ENCODE assay signal across 22 cellular contexts in the genomic region with DNA sequence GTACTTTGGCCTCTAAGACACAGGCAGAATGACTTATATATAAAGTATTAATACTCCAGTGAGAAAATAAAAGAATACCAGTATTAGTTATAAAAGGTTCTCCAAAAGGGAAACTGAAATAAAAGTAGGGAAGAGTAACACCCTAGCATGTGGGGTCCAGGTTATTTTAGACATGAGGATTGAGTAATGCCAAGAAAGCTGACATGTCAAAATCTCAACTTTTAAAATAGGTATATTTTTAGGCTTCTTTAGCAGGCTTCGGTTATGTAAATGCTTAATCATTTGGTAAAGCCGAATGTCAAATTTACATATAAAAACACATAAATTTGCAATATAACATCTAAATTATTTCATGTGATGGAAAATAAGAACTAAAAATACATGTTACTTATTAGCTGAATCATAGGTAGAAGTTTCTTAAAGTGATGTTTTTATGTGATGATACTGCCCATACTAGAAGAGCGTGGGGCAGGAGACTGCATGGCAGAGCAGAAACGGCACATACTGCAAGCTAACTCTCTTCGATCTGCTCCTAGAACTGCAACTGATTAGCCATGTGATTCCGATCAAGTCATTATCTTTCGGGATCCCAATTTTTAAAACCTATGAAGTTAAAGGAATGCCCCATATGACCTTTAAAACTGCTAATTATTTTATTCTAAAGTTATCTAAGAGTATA.
A peak's percentile ranks its signal among the peaks of the same experiment; 100 is the strongest.
DNase-seq lines count a peak whose midpoint lies in the region; ATAC-seq, FAIRE-seq and TF ChIP-seq lines count a peak whose summit lies in the region.
"Had no signal": no experiment of that assay in that cellular context is flagged by ENCODE, and none has a peak within 500 bp of the region (broad histone marks: within the 10 kb centered on the region; RNA-seq: fewer than 3 reads in every experiment).

No MANE protein-coding gene starts in this region.

- no peaks in the 10 kb centered on the region for H3K36me3 ChIP-seq in HepG2 (replicated peaks in 1 of 2; ENCODE audit: control insufficient read depth in 1 of 2, insufficient read depth in 2 of 2, low read length in 2 of 2)
- no peaks in the 10 kb centered on the region for H3K36me3 ChIP-seq in right lobe of liver
- H3K36me3 ChIP-seq in H1 (ENCODE audit: control insufficient read depth in 2 of 4, insufficient read depth in 4 of 4, low read length in 3 of 4), result no peaks in the 10 kb centered on the region
- H3K36me3 ChIP-seq in psoas muscle (ENCODE audit: insufficient read depth in 1 of 2, low read depth in 1 of 2), result no peaks in the 10 kb centered on the region
- H3K36me3 ChIP-seq in CD8-positive, alpha-beta memory T cell (ENCODE audit: insufficient read depth, low read length), result no peaks in the 10 kb centered on the region
- H3K36me3 ChIP-seq: BLaER1, ovary, stomach had no signal

- no peaks in the 10 kb centered on the region for H3K4me1 Mint-ChIP-seq in stimulated activated naive CD8-positive, alpha-beta T cell treated with anti-CD3 and anti-CD28 coated beads, Interleukin-15, amount 100 ng/mL, for 72 hours
- H3K4me1 Mint-ChIP-seq in activated T-cell treated with anti-CD3 and anti-CD28 coated beads, Interleukin-2, amount 50 U/mL, for 4 hours (ENCODE audit: low read depth), result no peaks in the 10 kb centered on the region
- no peaks in the 10 kb centered on the region for H3K4me1 Mint-ChIP-seq in CD8-positive, alpha-beta memory T cell
- H3K4me1 Mint-ChIP-seq: activated CD4-positive, alpha-beta T cell treated with anti-CD3 and anti-CD28 coated beads, Interleukin-2, amount 10 ng/mL, durations not matched to agents 24 days and 14 days; activated naive CD8-positive, alpha-beta T cell treated with anti-CD3 and anti-CD28 coated beads, Interleukin-2, amount 50 U/mL, for 24 hours; naive B cell had no signal

- no peak overlapping the region for H3K27ac Mint-ChIP-seq in stimulated activated naive CD8-positive, alpha-beta T cell treated with anti-CD3 and anti-CD28 coated beads, Interleukin-15, amount 100 ng/mL, for 72 hours
- no peak overlapping the region for H3K27ac Mint-ChIP-seq in CD8-positive, alpha-beta memory T cell
- H3K27ac Mint-ChIP-seq: activated CD4-positive, alpha-beta T cell treated with anti-CD3 and anti-CD28 coated beads, Interleukin-2, amount 10 ng/mL, durations not matched to agents 24 days and 14 days; activated naive CD8-positive, alpha-beta T cell treated with anti-CD3 and anti-CD28 coated beads, Interleukin-2, amount 50 U/mL, for 24 hours; T-helper 1 cell treated with Interleukin-12 subunit alpha and Interleukin-12 subunit beta and Interleukin-4 antibody, amounts not matched to agents 30 μg/mL and 1 μg/mL, for 36 hours had no signal

- no TSS peak for BruUV-seq in HepG2 (replicated peaks; lab: Mats Ljungman, UMichigan)

- H3K27ac ChIP-seq in HepG2 (ENCODE audit: extremely low read length, insufficient read depth, low read length) (no peak overlapping the region), right lobe of liver (no peak overlapping the region), H1 (ENCODE audit: low read depth, low read length) (no peak overlapping the region), psoas muscle (peak overlapping the region; percentile 78)
- H3K27ac ChIP-seq in CD8-positive, alpha-beta memory T cell (ENCODE audit: low read depth, low read length), result no peak overlapping the region
- H3K27ac ChIP-seq: BLaER1, ovary had no signal

- H3K4me2 ChIP-seq in HepG2 (ENCODE audit: low read depth, low read length) (no peak overlapping the region), H1 (ENCODE audit: insufficient read depth in 1 of 2, low read depth in 2 of 2, low read length in 2 of 2) (no peak overlapping the region; a peak in 1 of 4 replicates)
- H3K4me2 ChIP-seq: BLaER1 had no signal

- H2AK5ac ChIP-seq in H1 (ENCODE audit: low read depth, low read length), result peak overlapping the region; percentile 93; the same call in 1 of the 2 replicates

- H3K4me3 Mint-ChIP-seq in stimulated activated naive CD8-positive, alpha-beta T cell treated with anti-CD3 and anti-CD28 coated beads, Interleukin-15, amount 100 ng/mL, for 72 hours, result no peak overlapping the region
- no peak overlapping the region for H3K4me3 Mint-ChIP-seq in activated T-cell treated with anti-CD3 and anti-CD28 coated beads, Interleukin-2, amount 50 U/mL, for 4 hours
- H3K4me3 Mint-ChIP-seq in CD8-positive, alpha-beta memory T cell, result no peak overlapping the region
- H3K4me3 Mint-ChIP-seq: activated CD4-positive, alpha-beta T cell treated with anti-CD3 and anti-CD28 coated beads, Interleukin-2, amount 10 ng/mL, durations not matched to agents 24 days and 14 days; activated naive CD8-positive, alpha-beta T cell treated with anti-CD3 and anti-CD28 coated beads, Interleukin-2, amount 50 U/mL, for 24 hours; naive B cell; T-helper 1 cell treated with Interleukin-12 subunit alpha and Interleukin-12 subunit beta and Interleukin-4 antibody, amounts not matched to agents 30 μg/mL and 1 μg/mL, for 36 hours had no signal

- TF ChIP-seq CTCF in HepG2 (CRISPR knock-in tag; IDR thresholded peaks at IDR 0.05), result no peak
- no peak for TF ChIP-seq CTCF in right lobe of liver (IDR thresholded peaks at IDR 0.05)
- TF ChIP-seq CTCF in H1 (IDR thresholded peaks at IDR 0.05; ENCODE audit: control extremely low read depth in 1 of 3, insufficient read depth in 1 of 3, low read depth in 1 of 3, low read length in 3 of 3), result no peak
- TF ChIP-seq CTCF in psoas muscle (IDR thresholded peaks at IDR 0.05), result no peak

- no peak for TF ChIP-seq RAD21 in HepG2 (CRISPR knock-in tag; IDR thresholded peaks at IDR 0.05)
- TF ChIP-seq RAD21 in H1 (IDR thresholded peaks at IDR 0.05 in 1 of 2, conservative IDR thresholded peaks at IDR 0.05 in 1 of 2; ENCODE audit: low read depth in 2 of 2, low read length in 2 of 2), result no peak

- no peak overlapping the region for H3K14ac ChIP-seq in H1 (ENCODE audit: insufficient read length)

- CTCF ChIA-PET in HepG2 (lab: Yijun Ruan, JAX; ENCODE audit: low intra/inter-chr PET ratio, low total read pairs) (no interaction called here), H1 (lab: Charles Lee; ENCODE audit: partially characterized antibody) (interaction anchor here (0.7 to 1.3 kb wide), 3 partner anchors 59 to 72 kb away, joined by 3 to 6 read pairs (median 4); no protein-coding TSS in a partner anchor)
- CTCF ChIA-PET in CD8-positive, alpha-beta memory T cell (lab: Charles Lee), result no interaction called here

- POLR2A ChIA-PET in HepG2 (lab: Yijun Ruan, JAX), result no interaction called here
- POLR2A ChIA-PET in H1 (lab: Charles Lee; ENCODE audit: partially characterized antibody), result no interaction called here
- POLR2A ChIA-PET in CD8-positive, alpha-beta memory T cell (lab: Charles Lee), result no interaction called here

- H3K18ac ChIP-seq in H1 (ENCODE audit: extremely low read depth, low read length), result no peak overlapping the region

- no peak overlapping the region for H3K4me3 ChIP-seq in HepG2 (replicated peaks in 1 of 3; ENCODE audit: insufficient read depth in 1 of 3, low read depth in 2 of 3, low read length in 3 of 3)
- H3K4me3 ChIP-seq in right lobe of liver, result no peak overlapping the region
- H3K4me3 ChIP-seq in H1 (ENCODE audit: extremely low read depth in 1 of 4, insufficient read depth in 2 of 4, low read depth in 3 of 4, low read length in 4 of 4), result no peak overlapping the region
- H3K4me3 ChIP-seq in psoas muscle, result peak overlapping the region; percentile 20
- no peak overlapping the region for H3K4me3 ChIP-seq in CD8-positive, alpha-beta memory T cell (ENCODE audit: low read length)
- H3K4me3 ChIP-seq: BLaER1, ovary, skin epidermis, stomach had no signal

- DNase-seq in HepG2 (ENCODE audit: low spot score) (no peak), right lobe of liver (no peak), H1 (ENCODE audit: low read depth in 1 of 2, low spot score in 2 of 2) (no peak), psoas muscle (no peak), NCI-H345 treated with DMSO at 0.1 percent for 48 hours (lab: John Stamatoyannopoulos, UW; ENCODE audit: unreplicated experiment) (no peak)
- no peak for DNase-seq in stimulated activated naive CD8-positive, alpha-beta T cell treated with anti-CD3 and anti-CD28 coated beads, Interleukin-15, amount 100 ng/mL, for 72 hours
- DNase-seq in activated T-cell treated with anti-CD3 and anti-CD28 coated beads, Interleukin-2, amount 50 U/mL, for 4 hours, result no peak
- no peak for DNase-seq in CD8-positive, alpha-beta memory T cell
- DNase-seq: activated CD4-positive, alpha-beta T cell treated with anti-CD3 and anti-CD28 coated beads, Interleukin-2, amount 10 ng/mL, durations not matched to agents 24 days and 14 days; activated naive CD8-positive, alpha-beta T cell treated with anti-CD3 and anti-CD28 coated beads, Interleukin-2, amount 50 U/mL, for 24 hours; naive B cell; NCI-H1417; NCI-H2171; NCI-H526; SHP77; stimulated activated CD4-positive, alpha-beta T cell treated with anti-CD3 and anti-CD28 coated beads, Interleukin-2, amount 100 ng/mL, for 48 hours; stomach had no signal

- FAIRE-seq in HepG2 (lab: Jason Lieb, UNC), result no peak
- no peak for FAIRE-seq in H1 (lab: Jason Lieb, UNC)
- FAIRE-seq: bronchial epithelial cell had no signal

- in situ Hi-C loops in HepG2 (cut with HindIII; ENCODE audit: extremely low pct_ligation_motif_present, low pct_unique_long_range_greater_than_20kb), result no loop called here

- no peak overlapping the region for H2AFZ ChIP-seq in HepG2 (ENCODE audit: low read length)
- H2AFZ ChIP-seq in H1 (ENCODE audit: low read length), result no peak overlapping the region

- no peak overlapping the region for H2BK5ac ChIP-seq in H1 (ENCODE audit: low read depth, low read length)

- H3K79me2 ChIP-seq in HepG2 (ENCODE audit: insufficient read depth, low read length) (no peaks in the 10 kb centered on the region), H1 (ENCODE audit: control insufficient read depth in 1 of 2, insufficient read depth in 2 of 2, low read length in 2 of 2) (peaks cover 0 to 80% of the 10 kb centered on the region in 2 experiments; a peak in 3 of 4 replicates)

- no peaks in the 10 kb centered on the region for H3K4me1 ChIP-seq in HepG2 (ENCODE audit: insufficient read depth, low read length)
- H3K4me1 ChIP-seq in right lobe of liver, result no peaks in the 10 kb centered on the region
- peaks cover 3 to 14% (median 11%) of the 10 kb centered on the region in 4 experiments; a peak in 6 of 7 replicates for H3K4me1 ChIP-seq in H1 (replicated peaks in 1 of 4; ENCODE audit: control insufficient read depth in 3 of 4, insufficient read depth in 4 of 4, low read length in 3 of 4)
- peaks cover 75% of the 10 kb centered on the region for H3K4me1 ChIP-seq in psoas muscle
- H3K4me1 ChIP-seq in CD8-positive, alpha-beta memory T cell (ENCODE audit: insufficient read depth, low read length), result no peaks in the 10 kb centered on the region

- H3K9me3 ChIP-seq in HepG2 (ENCODE audit: low read length) (no peaks in the 10 kb centered on the region), right lobe of liver (no peaks in the 10 kb centered on the region), H1 (ENCODE audit: insufficient read depth in 2 of 2, low read depth in 1 of 2, low read length in 1 of 2) (no peaks in the 10 kb centered on the region), psoas muscle (no peaks in the 10 kb centered on the region)
- H3K9me3 ChIP-seq in CD8-positive, alpha-beta memory T cell (ENCODE audit: low read length), result no peaks in the 10 kb centered on the region
- H3K9me3 ChIP-seq: BLaER1, ovary, stomach had no signal

- H3K27me3 ChIP-seq in HepG2 (ENCODE audit: control insufficient read depth in 1 of 2, insufficient read depth in 2 of 2, low read length in 2 of 2) (no peaks in the 10 kb centered on the region), right lobe of liver (no peaks in the 10 kb centered on the region), H1 (replicated peaks in 1 of 4; ENCODE audit: control insufficient read depth in 3 of 4, extremely low read depth in 1 of 4, insufficient read depth in 3 of 4, low read length in 3 of 4) (no peaks in the 10 kb centered on the region), psoas muscle (ENCODE audit: insufficient read depth in 3 of 3, low read length in 2 of 3) (no peaks in the 10 kb centered on the region)
- H3K27me3 ChIP-seq in CD8-positive, alpha-beta memory T cell (ENCODE audit: insufficient read depth, low read length, poor library complexity, severe bottlenecking), result no peaks in the 10 kb centered on the region
- H3K27me3 ChIP-seq: BLaER1, ovary, stomach had no signal

- no peak overlapping the region for H4K5ac ChIP-seq in H1 (ENCODE audit: insufficient read length, low read depth, low read length)

- H2BK15ac ChIP-seq in H1 (ENCODE audit: low read length), result no peak overlapping the region

- no peaks in the 10 kb centered on the region for H3K27me3 Mint-ChIP-seq in stimulated activated naive CD8-positive, alpha-beta T cell treated with anti-CD3 and anti-CD28 coated beads, Interleukin-15, amount 100 ng/mL, for 72 hours
- H3K27me3 Mint-ChIP-seq in activated T-cell treated with anti-CD3 and anti-CD28 coated beads, Interleukin-2, amount 50 U/mL, for 4 hours (ENCODE audit: low read depth), result no peaks in the 10 kb centered on the region
- H3K27me3 Mint-ChIP-seq in CD8-positive, alpha-beta memory T cell, result peaks cover 2 to 3% of the 10 kb centered on the region in 2 donors

- H2BK20ac ChIP-seq in H1 (ENCODE audit: low read length), result no peak overlapping the region

- ATAC-seq in HepG2, result no peak
- no peak for ATAC-seq in right lobe of liver
- peak in 3 of 4 donors; percentile 35 to 64 (median 38) for ATAC-seq in psoas muscle
- no peak for ATAC-seq in stimulated activated naive CD8-positive, alpha-beta T cell treated with anti-CD3 and anti-CD28 coated beads, Interleukin-15, amount 100 ng/mL, for 72 hours
- ATAC-seq in activated T-cell treated with anti-CD3 and anti-CD28 coated beads, Interleukin-2, amount 50 U/mL, for 4 hours, result no peak
- ATAC-seq: activated naive CD8-positive, alpha-beta T cell treated with anti-CD3 and anti-CD28 coated beads, Interleukin-2, amount 50 U/mL, for 24 hours had no signal

- H3K23me2 ChIP-seq in H1 (ENCODE audit: low read depth, low read length), result no peaks in the 10 kb centered on the region; the same call in 1 of the 2 replicates

- no peak overlapping the region for H3K4ac ChIP-seq in H1 (replicated peaks; ENCODE audit: insufficient read length, low read depth, low read length)

- H4K20me1 ChIP-seq in HepG2 (ENCODE audit: insufficient read depth, low read length) (no peaks in the 10 kb centered on the region), H1 (replicated peaks in 1 of 2; ENCODE audit: control insufficient read depth in 1 of 2, insufficient read depth in 2 of 2, low read length in 2 of 2) (no peaks in the 10 kb centered on the region)
- H4K20me1 ChIP-seq: BLaER1 had no signal

- 80% methylated on average over 7 of the region's 7 CpGs for WGBS in HepG2 (ENCODE audit: low lambda C conversion rate)
- WGBS in right lobe of liver (ENCODE audit: insufficient coverage, low coverage, low lambda C conversion rate, missing lambda C conversion rate), result 85% methylated on average over 7 of the region's 7 CpGs
- 75% methylated on average over 7 of the region's 7 CpGs; no CpG with 5 or more reads in 1 of the 2 experiments for WGBS in H1 (ENCODE audit: extremely low coverage in 1 of 2, insufficient coverage in 1 of 2, insufficient read length in 1 of 2, insufficient replicate concordance in 2 of 2, low coverage in 1 of 2, low lambda C conversion rate in 2 of 2, missing lambda C conversion rate in 1 of 2), 2 experiments
- WGBS in psoas muscle, 3 donors, result 42 to 69% (median 44%) methylated on average over 7 of the region's 7 CpGs

- peaks cover 2% of the 10 kb centered on the region; the same call in 1 of the 2 replicates for H3K79me1 ChIP-seq in H1 (ENCODE audit: low read depth, low read length)

- peaks cover 0 to 6% of the 10 kb centered on the region in 2 donors for H3K9me3 Mint-ChIP-seq in stimulated activated naive CD8-positive, alpha-beta T cell treated with anti-CD3 and anti-CD28 coated beads, Interleukin-15, amount 100 ng/mL, for 72 hours
- no peaks in the 10 kb centered on the region for H3K9me3 Mint-ChIP-seq in activated T-cell treated with anti-CD3 and anti-CD28 coated beads, Interleukin-2, amount 50 U/mL, for 4 hours
- peaks cover 0 to 5% (median under 1%) of the 10 kb centered on the region in 5 donors for H3K9me3 Mint-ChIP-seq in CD8-positive, alpha-beta memory T cell
- H3K9me3 Mint-ChIP-seq: activated CD4-positive, alpha-beta T cell treated with anti-CD3 and anti-CD28 coated beads, Interleukin-2, amount 10 ng/mL, durations not matched to agents 24 days and 14 days; activated naive CD8-positive, alpha-beta T cell treated with anti-CD3 and anti-CD28 coated beads, Interleukin-2, amount 50 U/mL, for 24 hours; T-helper 1 cell treated with Interleukin-12 subunit alpha and Interleukin-12 subunit beta and Interleukin-4 antibody, amounts not matched to agents 30 μg/mL and 1 μg/mL, for 36 hours had no signal

- H3K56ac ChIP-seq in H1 (replicated peaks; ENCODE audit: insufficient read length, low read depth, low read length), result no peak overlapping the region

- no peak overlapping the region for H4K91ac ChIP-seq in H1 (replicated peaks; ENCODE audit: insufficient read length, low read length)

- no peaks in the 10 kb centered on the region for H3K36me3 Mint-ChIP-seq in activated T-cell treated with anti-CD3 and anti-CD28 coated beads, Interleukin-2, amount 50 U/mL, for 4 hours (ENCODE audit: insufficient read depth)
- no peaks in the 10 kb centered on the region for H3K36me3 Mint-ChIP-seq in CD8-positive, alpha-beta memory T cell
- H3K36me3 Mint-ChIP-seq: naive B cell had no signal

- H3K9ac ChIP-seq in HepG2 (ENCODE audit: insufficient read depth, low read depth, low read length), result no peak overlapping the region
- no peak overlapping the region for H3K9ac ChIP-seq in H1 (replicated peaks in 1 of 4; ENCODE audit: extremely low read depth in 1 of 4, low read depth in 3 of 4, low read length in 3 of 4)
- H3K9ac ChIP-seq: BLaER1 had no signal

- TF ChIP-seq POLR2A in HepG2 (IDR thresholded peaks at IDR 0.05; ENCODE audit: insufficient read depth in 1 of 2, low read depth in 2 of 2, low read length in 2 of 2), result no peak
- TF ChIP-seq POLR2A in right lobe of liver (IDR thresholded peaks at IDR 0.05), result no peak
- TF ChIP-seq POLR2A in H1 (IDR thresholded peaks at IDR 0.05; ENCODE audit: control extremely low read depth in 1 of 2, low read depth in 2 of 2, low read length in 2 of 2), result no peak

- intact Hi-C loops in HepG2 (cut with micrococcal nuclease; ENCODE audit: unreplicated experiment), result no loop called here
- intact Hi-C loops in right lobe of liver (cut with DNase I), result no loop called here
- intact Hi-C loops in psoas muscle (cut with DNase I), result loop anchor here in 1 of 2 donors (2.0 to 5.0 kb wide), 2 partner anchors 60 to 71 kb away; no protein-coding TSS in a partner anchor

- H2BK120ac ChIP-seq in H1 (replicated peaks; ENCODE audit: low read depth, low read length), result no peak overlapping the region

- H3K23ac ChIP-seq in H1 (ENCODE audit: insufficient read length), result no peak overlapping the region

- H4K8ac ChIP-seq in H1 (ENCODE audit: extremely low read depth, insufficient read depth, low read length), result no peak overlapping the region

- H2BK12ac ChIP-seq in H1 (ENCODE audit: low read depth, low read length), result 0 out of 2 replicates have a peak overlapping the region, but pooled peaks have one; percentile 82

- TF ChIP-seq EP300 in HepG2 (IDR thresholded peaks at IDR 0.05; ENCODE audit: low read depth in 2 of 2, low read length in 2 of 2) (no peak), HepG2 (CRISPR knock-in tag; IDR thresholded peaks at IDR 0.05; ENCODE audit: borderline replicate concordance) (no peak), H1 (IDR thresholded peaks at IDR 0.05; ENCODE audit: borderline replicate concordance in 1 of 2, low read depth in 2 of 2, low read length in 2 of 2) (no peak)

Comparison
In these comparisons a context has a peak if more than half of its experiments do, and no peak if none do; other contexts are left out.
1. ATAC-seq: peak in psoas muscle (3 of 4); none in HepG2 (single experiment), right lobe of liver (0 of 4), stimulated activated naive CD8-positive, alpha-beta T cell treated with anti-CD3 and anti-CD28 coated beads, Interleukin-15, amount 100 ng/mL, for 72 hours (single experiment) and activated T-cell treated with anti-CD3 and anti-CD28 coated beads, Interleukin-2, amount 50 U/mL, for 4 hours (0 of 2).
2. Of the 41 proteins assayed by ChIP-seq in both HepG2 and H1: peak only in HepG2: MAFK; only in H1: none; in both: none; in neither: 40.